In the genomic region with DNA sequence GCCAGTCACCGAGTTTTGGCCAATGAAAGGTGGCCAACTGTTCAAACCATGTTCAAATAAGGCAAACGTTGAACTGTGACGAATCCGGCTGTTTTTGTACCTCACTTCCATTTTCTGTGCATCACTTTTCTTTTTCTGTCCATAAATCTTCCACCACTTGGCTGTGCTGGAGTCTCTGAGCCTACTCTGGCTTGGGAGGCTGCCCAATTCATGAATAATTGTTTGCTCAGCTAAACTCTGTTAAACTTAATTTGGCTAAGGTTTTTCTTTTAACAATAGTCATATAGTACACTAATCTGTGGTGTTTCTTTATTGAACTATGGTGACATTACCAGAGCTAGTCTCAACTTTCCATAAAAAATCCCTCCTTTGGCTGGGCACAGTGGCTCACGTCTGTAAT, we compare ENCODE assay signal across 12 cellular contexts. TPM values are rescaled to one million over a fixed set of nuclear protein-coding genes. Genes with fewer than 3 reads are reported as not detected.
DNase-seq lines count a peak whose midpoint lies in the region; ATAC-seq and TF ChIP-seq lines count a peak whose summit lies in the region.
"Had no signal": no experiment of that assay in that cellular context is flagged by ENCODE, and none has a peak within 500 bp of the region (broad histone marks: within the 10 kb centered on the region; RNA-seq: fewer than 3 reads in every experiment).

No MANE protein-coding gene starts in this region.

- H3K9me3 Mint-ChIP-seq in HFFc6 (no peaks in the 10 kb centered on the region), Calu3 (ENCODE audit: low read depth, unreplicated experiment) (no peaks in the 10 kb centered on the region)
- H3K9me3 Mint-ChIP-seq: CD8-positive, alpha-beta memory T cell had no signal

- no peak overlapping the region for H3K27ac ChIP-seq in Panc1 (ENCODE audit: low read length)
- H3K27ac ChIP-seq in fibroblast of lung (ENCODE audit: insufficient read depth, low read length), result no peak overlapping the region
- H3K27ac ChIP-seq in esophagus muscularis mucosa (replicated peaks in 1 of 4), result no peak overlapping the region

- H3K4me3 Mint-ChIP-seq in HFFc6 (peak overlapping the region; percentile 12; the same call in 1 of the 2 replicates), Calu3 (ENCODE audit: low read depth, unreplicated experiment) (no peak overlapping the region)
- H3K4me3 Mint-ChIP-seq: CD8-positive, alpha-beta memory T cell had no signal

- ATAC-seq in Panc1, result peak; percentile 44; the same call in 1 of the 2 replicates
- ATAC-seq in Right ventricle myocardium superior (ENCODE audit: poor library complexity), result no peak
- ATAC-seq: SK-N-SH treated with all-trans-retinoic acid at 6 μM for 48 hours had no signal

- BruUV-seq in Panc1 (replicated peaks; lab: Mats Ljungman, UMichigan) (no TSS peak), Calu3 (replicated peaks; lab: Mats Ljungman, UMichigan) (no TSS peak)

- H3K79me2 ChIP-seq in fibroblast of lung (ENCODE audit: control insufficient read depth, insufficient read depth, low read length), result no peaks in the 10 kb centered on the region

- H3K27me3 ChIP-seq in Panc1 (ENCODE audit: control insufficient read depth, insufficient read depth, low read length), result no peaks in the 10 kb centered on the region
- H3K27me3 ChIP-seq in fibroblast of lung (ENCODE audit: control insufficient read depth, insufficient read depth, low read length), result no peaks in the 10 kb centered on the region
- no peaks in the 10 kb centered on the region for H3K27me3 ChIP-seq in esophagus muscularis mucosa

- H3K4me1 Mint-ChIP-seq in HFFc6 (ENCODE audit: low read depth) (peaks cover 25% of the 10 kb centered on the region), Calu3 (ENCODE audit: low read depth, unreplicated experiment) (peaks cover 9% of the 10 kb centered on the region)
- H3K4me1 Mint-ChIP-seq: CD8-positive, alpha-beta memory T cell had no signal

- peak; percentile 35 for DNase-seq in HFFc6
- DNase-seq in Panc1 (ENCODE audit: low read depth, low spot score), result no peak
- peak; percentile 19 to 77 for DNase-seq in fibroblast of lung (ENCODE audit: low read depth in 2 of 2)
- DNase-seq in superior temporal gyrus (ENCODE audit: extremely low spot score), result peak; percentile 10
- DNase-seq in Right ventricle myocardium superior, result no peak
- no peak for DNase-seq in Calu3
- DNase-seq in esophagus muscularis mucosa (ENCODE audit: extremely low spot score), result no peak
- DNase-seq: CD8-positive, alpha-beta memory T cell; EL; NCI-H1436 treated with DMSO at 0.1 percent for 48 hours; NCI-H345 had no signal

- H4K20me1 ChIP-seq in fibroblast of lung (ENCODE audit: control insufficient read depth, extremely low read depth, insufficient read depth, low read length), result no peaks in the 10 kb centered on the region

- TF ChIP-seq CTCF in HFFc6 (IDR thresholded peaks at IDR 0.05), result no peak
- TF ChIP-seq CTCF in Panc1 (IDR thresholded peaks at IDR 0.05), result no peak
- no peak for TF ChIP-seq CTCF in fibroblast of lung (conservative IDR thresholded peaks at IDR 0.05 in 1 of 2, IDR thresholded peaks at IDR 0.05 in 1 of 2; ENCODE audit: low read depth in 1 of 2, low read length in 2 of 2)
- no peak for TF ChIP-seq CTCF in Calu3 (IDR thresholded peaks at IDR 0.05; ENCODE audit: unreplicated experiment)
- TF ChIP-seq CTCF in esophagus muscularis mucosa (IDR thresholded peaks at IDR 0.05), result no peak

- in situ Hi-C loops in Panc1 (cut with HindIII; ENCODE audit: low pct_unique_long_range_greater_than_20kb, low sequenced_read_pairs), result no loop called here

- intact Hi-C loops in Panc1 (cut with micrococcal nuclease; ENCODE audit: unreplicated experiment), result no loop called here
- intact Hi-C loops in Right ventricle myocardium superior (cut with DNase I), result no loop called here
- intact Hi-C loops in Calu3 (cut with micrococcal nuclease; ENCODE audit: unreplicated experiment), result no loop called here
- intact Hi-C loops in esophagus muscularis mucosa (cut with DNase I), result no loop called here

- H3K4me2 ChIP-seq in fibroblast of lung (ENCODE audit: extremely low read depth, insufficient read depth, low read length), result no peak overlapping the region

- H3K4me3 ChIP-seq in Panc1 (ENCODE audit: low read depth in 2 of 2, low read length in 2 of 2), result no peak overlapping the region
- H3K4me3 ChIP-seq in fibroblast of lung (replicated peaks in 1 of 4; ENCODE audit: control extremely low read depth in 1 of 4, insufficient read depth in 1 of 4, low read depth in 3 of 4, low read length in 4 of 4), result no peak overlapping the region
- H3K4me3 ChIP-seq in esophagus muscularis mucosa, result no peak overlapping the region

- no peak for TF ChIP-seq POLR2A in esophagus muscularis mucosa (IDR thresholded peaks at IDR 0.05; ENCODE audit: low read depth)

- H3K36me3 ChIP-seq in Panc1 (ENCODE audit: control insufficient read depth, insufficient read depth, low read length), result no peaks in the 10 kb centered on the region
- no peaks in the 10 kb centered on the region for H3K36me3 ChIP-seq in fibroblast of lung (ENCODE audit: control insufficient read depth, insufficient read depth, low read length)
- H3K36me3 ChIP-seq in esophagus muscularis mucosa, result no peaks in the 10 kb centered on the region

- 81% methylated on average over 5 of the region's 5 CpGs for WGBS in esophagus muscularis mucosa

- CTCF ChIA-PET in Panc1 (lab: Charles Lee) (no interaction called here), Calu3 (lab: Charles Lee) (interaction anchor here (0.6 kb wide), 1 partner anchor 131 kb away, joined by 5 read pairs; no protein-coding TSS in a partner anchor)

- H3K27me3 Mint-ChIP-seq in HFFc6 (ENCODE audit: insufficient read depth), result peaks cover 2% of the 10 kb centered on the region; the same call in 1 of the 2 replicates
- H3K27me3 Mint-ChIP-seq in Calu3 (ENCODE audit: unreplicated experiment), result no peaks in the 10 kb centered on the region

- H3K9me3 ChIP-seq in Panc1 (ENCODE audit: control insufficient read depth, insufficient read depth, low read depth, low read length) (no peaks in the 10 kb centered on the region), fibroblast of lung (ENCODE audit: control insufficient read depth, insufficient read depth, low read depth, low read length) (no peaks in the 10 kb centered on the region), esophagus muscularis mucosa (no peaks in the 10 kb centered on the region)

- no peaks in the 10 kb centered on the region for H3K36me3 Mint-ChIP-seq in HFFc6 (ENCODE audit: low read depth)
- H3K36me3 Mint-ChIP-seq in Calu3 (ENCODE audit: insufficient read depth, unreplicated experiment), result no peaks in the 10 kb centered on the region

- H3K9ac ChIP-seq in fibroblast of lung (ENCODE audit: insufficient read depth, low read length), result no peak overlapping the region

- POLR2A ChIA-PET in Panc1 (lab: Charles Lee), result interaction anchor here (0.6 kb wide), 1 partner anchor 252 kb away, joined by 3 read pairs; no protein-coding TSS in a partner anchor

- H3K27ac Mint-ChIP-seq in HFFc6 (peak overlapping the region; percentile 75; the same call in 1 of the 2 replicates), Calu3 (ENCODE audit: unreplicated experiment) (no peak overlapping the region)
- H3K27ac Mint-ChIP-seq: CD8-positive, alpha-beta memory T cell had no signal

- no peak overlapping the region for H2AFZ ChIP-seq in fibroblast of lung (ENCODE audit: low read length)

- H3K4me1 ChIP-seq in Panc1 (ENCODE audit: control insufficient read depth, insufficient read depth, low read length) (no peaks in the 10 kb centered on the region), fibroblast of lung (ENCODE audit: control insufficient read depth, extremely low read depth, insufficient read depth, low read length) (no peaks in the 10 kb centered on the region), esophagus muscularis mucosa (no peaks in the 10 kb centered on the region)

- TF ChIP-seq EP300 in esophagus muscularis mucosa (IDR thresholded peaks at IDR 0.05), result no peak

RNA-seq across cellular contexts. Expression of gene NIM1K, which starts 11.3 kb away (rescaled TPM):
- total RNA-seq in HFFc6 (2021; fragmentation: NEBNext Ultra II Directional; extraction: Animal tissue kit (Norgen Biotek cat#: 25700)), result under 1 TPM; 0.14 to 0.85 (median 0.38) TPM
- total RNA-seq in Panc1 (2021; ENCODE audit: unreplicated experiment) (0.59 TPM), fibroblast of lung (7.7 and 14.7 TPM in 2 replicates), Right ventricle myocardium superior (0.22 TPM), Calu3 (2022) (0.26 and 0.88 TPM in 2 replicates), esophagus muscularis mucosa (1 to 10 TPM in 3 of 4 donors, under 1 TPM in 1; 0.42 to 2.3 (median 1.6) TPM)
- 0.81 TPM for polyA plus RNA-seq in Panc1 (2012; ENCODE audit: insufficient read length)
- 1.7 and 1.8 TPM in 2 replicates for polyA plus RNA-seq in fibroblast of lung
- polyA plus RNA-seq in fibroblast of lung (2012), result 1.9 TPM in 2 replicates
- 2.2 and 2.7 TPM in 2 replicates for polyA minus RNA-seq in fibroblast of lung (ENCODE audit: low replicate concordance)

Comparison
In these comparisons a context has a peak if more than half of its experiments do, and no peak if none do; other contexts are left out.
1. DNase-seq: peak in HFFc6 (single experiment), fibroblast of lung (2 of 2) and superior temporal gyrus (single experiment); none in Panc1 (single experiment), Right ventricle myocardium superior (single experiment), Calu3 (single experiment) and esophagus muscularis mucosa (single experiment).